In genomic region chrX:51332188-51332942, GRCh38 we compare ENCODE assay signal across 8 cellular contexts. TPM values are rescaled to one million over a fixed set of nuclear protein-coding genes. Genes with fewer than 3 reads are reported as not detected.
A peak's percentile ranks its signal among the peaks of the same experiment; 100 is the strongest.
DNase-seq lines count a peak whose midpoint lies in the region; ATAC-seq and TF ChIP-seq lines count a peak whose summit lies in the region.

TSS of gene NUDT10 (plus strand) at chrX:51332822. CDS start at chrX:51332966, 144 bp downstream.

- DNase-seq in GM13976 (ENCODE audit: low spot score) (peak; percentile 26), SJSA1 (ENCODE audit: low read depth in 1 of 2, low spot score in 2 of 2) (peak; percentile 52 to 66), brain microvascular endothelial cell (peak; percentile 14), immature natural killer cell (peak; percentile 14 to 18 (median 15)), SIG-M5 (lab: John Stamatoyannopoulos, UW) (no peak)
- DNase-seq in stimulated activated CD4-positive, alpha-beta T cell treated with anti-CD3 and anti-CD28 coated beads, Interleukin-12 subunit alpha, Interleukin-12 subunit beta, amount 100 ng/mL, for 4 hours, result peak; percentile 41

- ATAC-seq in GM19023 (IDR thresholded peaks at IDR 0.05; ENCODE audit: unreplicated experiment), result no peak
- no peak for ATAC-seq in GM21786 (IDR thresholded peaks at IDR 0.05; ENCODE audit: unreplicated experiment)

- no peaks in the 10 kb centered on the region for H3K4me1 ChIP-seq in SJSA1 (replicated peaks)

- no peaks in the 10 kb centered on the region for H3K9me3 Mint-ChIP-seq in immature natural killer cell

- H3K4me3 ChIP-seq in SJSA1, result peak within 1 kb of the TSS; percentile 40
- H3K4me3 ChIP-seq in brain microvascular endothelial cell (ENCODE audit: low read depth, low read length), result peak within 1 kb of the TSS; percentile 47

- no peaks in the 10 kb centered on the region for H3K27me3 ChIP-seq in SJSA1 (replicated peaks)
- no peaks in the 10 kb centered on the region for H3K27me3 ChIP-seq in brain microvascular endothelial cell (replicated peaks)

- in situ Hi-C loops in GM13976 (cut with MboI; ENCODE audit: low sequenced_read_pairs, unreplicated experiment), result no loop called here
- in situ Hi-C loops in brain microvascular endothelial cell (cut with HindIII; ENCODE audit: low pct_ligation_motif_present, low sequenced_read_pairs), result no loop called here

- H3K27ac Mint-ChIP-seq in immature natural killer cell, result no peak within 1 kb of the TSS

- no peaks in the 10 kb centered on the region for H3K9me3 ChIP-seq in SJSA1 (replicated peaks)

- TF ChIP-seq CTCF in GM13976 (IDR thresholded peaks at IDR 0.05; ENCODE audit: borderline replicate concordance, control extremely low read depth, extremely low read depth, insufficient read depth, missing control alignments) (no peak), brain microvascular endothelial cell (IDR thresholded peaks at IDR 0.05; ENCODE audit: low read depth, low read length, missing control alignments) (no peak)

- H3K27me3 Mint-ChIP-seq in immature natural killer cell (ENCODE audit: low read depth in 3 of 3), result peaks cover 0 to 9% (median 6%) of the 10 kb centered on the region in 3 donors

- H3K4me1 Mint-ChIP-seq in immature natural killer cell, result peaks cover 3 to 14% of the 10 kb centered on the region in 2 donors

- H3K36me3 Mint-ChIP-seq in immature natural killer cell, result peaks cover 0 to under 1% (median 0%) of the 10 kb centered on the region in 3 donors

- no peak within 1 kb of the TSS for H3K27ac ChIP-seq in SJSA1
- H3K27ac ChIP-seq in brain microvascular endothelial cell, result no peak within 1 kb of the TSS

- peak within 1 kb of the TSS; percentile 61 to 86 (median 84) for H3K4me3 Mint-ChIP-seq in immature natural killer cell

- no peaks in the 10 kb centered on the region for H3K36me3 ChIP-seq in SJSA1
- H3K36me3 ChIP-seq in brain microvascular endothelial cell (replicated peaks), result no peaks in the 10 kb centered on the region

RNA-seq across cellular contexts. Expression of gene NUDT10, which starts in this region (rescaled TPM):
- total RNA-seq in SJSA1 (2014; rRNA removed; shearing (Covaris generic)), result 4.3 and 7.8 TPM in 2 replicates
- polyA plus RNA-seq in immature natural killer cell, result 1 to 10 TPM in 2 of 3 donors, not detected in 1; 1.2 to 1.4 TPM
